Comparison of ENCODE assay signal across 21 cellular contexts in the genomic region with DNA sequence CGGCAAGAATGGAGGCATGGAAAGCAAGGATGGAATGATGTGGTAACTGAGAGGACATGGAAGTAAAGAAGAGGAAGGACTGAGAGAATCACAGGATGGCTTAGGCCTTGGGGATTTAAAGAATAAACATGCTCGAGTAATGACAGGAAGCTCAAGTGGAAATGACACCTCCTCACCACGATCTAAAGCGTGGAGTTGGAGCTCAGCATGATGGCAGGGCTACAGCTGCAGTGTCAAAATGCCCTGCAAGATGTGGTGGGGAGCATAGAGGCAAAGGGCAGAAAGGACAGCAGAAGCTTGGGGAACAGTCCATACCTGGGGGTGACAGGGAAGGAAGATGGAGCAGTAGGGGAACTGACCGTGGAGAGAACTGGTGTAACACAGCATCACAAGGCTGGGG.
"Had no signal": no experiment of that assay in that cellular context is flagged by ENCODE, and none has a peak within 500 bp of the region (broad histone marks: within the 10 kb centered on the region; RNA-seq: fewer than 3 reads in every experiment).

No MANE protein-coding gene starts in this region.

- H3K4me1 Mint-ChIP-seq: neural progenitor cell had no signal

- H3K27ac Mint-ChIP-seq: naive thymus-derived CD8-positive, alpha-beta T cell; neural progenitor cell had no signal

- H3K4me2 ChIP-seq: neural progenitor cell had no signal

- H3K36me3 ChIP-seq: esophagus muscularis mucosa, gastrocnemius medialis, heart right ventricle, neural progenitor cell, ovary, stomach, transverse colon had no signal

- H3K9me3 Mint-ChIP-seq: naive thymus-derived CD8-positive, alpha-beta T cell; neural progenitor cell had no signal

- H3K4me3 ChIP-seq: esophagus muscularis mucosa, gastrocnemius medialis, heart right ventricle, neural progenitor cell, ovary, stomach, thoracic aorta, transverse colon had no signal

- H3K4me1 ChIP-seq: esophagus muscularis mucosa, gastrocnemius medialis, stomach, transverse colon had no signal

- DNase-seq: cortex of kidney; effector memory CD4-positive, alpha-beta T cell; gastrocnemius medialis; heart right ventricle; hypothalamus; islet precursor cell; mammary epithelial cell; naive thymus-derived CD8-positive, alpha-beta T cell; nucleus accumbens; ovary; right cardiac atrium; small intestine; stimulated activated CD4-positive, alpha-beta T cell treated with anti-CD3 and anti-CD28 coated beads, Interleukin-12 subunit alpha, Interleukin-12 subunit beta, amount 100 ng/mL, for 4 hours; stimulated activated naive CD4-positive, alpha-beta T cell; stomach; substantia nigra; transverse colon had no signal

- H3K4me3 Mint-ChIP-seq: naive thymus-derived CD8-positive, alpha-beta T cell; neural progenitor cell had no signal

- H3K27me3 ChIP-seq: esophagus muscularis mucosa, gastrocnemius medialis, heart right ventricle, neural progenitor cell, ovary, stomach, transverse colon had no signal

- H3K36me3 Mint-ChIP-seq: neural progenitor cell had no signal

- H3K9ac ChIP-seq: neural progenitor cell had no signal

- H3K9me3 ChIP-seq: esophagus muscularis mucosa, gastrocnemius medialis, heart right ventricle, ovary, stomach, thoracic aorta, transverse colon had no signal

- H3K27ac ChIP-seq: epithelial cell of prostate, esophagus muscularis mucosa, gastrocnemius medialis, heart right ventricle, neural progenitor cell, ovary, stomach, thoracic aorta, transverse colon had no signal

- H2AFZ ChIP-seq: neural progenitor cell had no signal

- H3K27me3 Mint-ChIP-seq: naive thymus-derived CD8-positive, alpha-beta T cell had no signal
